Comparison of ENCODE assay signal across 23 cellular contexts in the genomic region with DNA sequence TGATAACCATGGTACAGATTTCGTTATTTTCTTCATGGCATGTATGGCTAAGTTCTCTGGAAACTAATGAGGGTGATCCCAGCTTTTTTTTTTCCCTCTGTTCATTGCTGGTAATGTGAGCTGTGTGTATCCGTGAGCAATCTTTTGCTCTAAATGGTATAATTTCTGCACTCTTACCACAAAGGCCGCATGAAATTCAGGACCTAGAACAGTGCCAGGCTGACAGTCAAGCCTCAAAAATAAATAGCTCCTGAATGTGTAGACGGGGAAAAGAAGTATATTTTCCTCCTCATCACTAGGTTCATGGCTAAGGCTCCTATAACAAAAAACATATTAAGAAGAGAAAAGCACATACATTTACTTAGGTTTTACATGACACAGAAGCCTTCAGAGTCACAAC.
"Had no signal": no experiment of that assay in that cellular context is flagged by ENCODE, and none has a peak within 500 bp of the region (broad histone marks: within the 10 kb centered on the region; RNA-seq: fewer than 3 reads in every experiment).

No MANE protein-coding gene starts in this region.

- H3K4me3 ChIP-seq: SK-N-MC had no signal

- DNase-seq: activated CD4-positive, alpha-beta T cell treated with anti-CD3 and anti-CD28 coated beads for 36 hours; activated CD8-positive, alpha-beta memory T cell treated with anti-CD3 and anti-CD28 coated beads, Interleukin-2, amount 50 U/mL, for 4 hours; activated CD8-positive, alpha-beta T cell treated with anti-CD3 and anti-CD28 coated beads for 36 hours; activated gamma-delta T cell treated with Interleukin-2 at 50 U/mL for 16 hours; activated naive CD4-positive, alpha-beta T cell treated with anti-CD3 and anti-CD28 coated beads, Interleukin-2, amount 10 ng/mL, durations not matched to agents 7 days and 5 days; activated naive CD8-positive, alpha-beta T cell treated with anti-CD3 and anti-CD28 coated beads for 36 hours; activated T-cell treated with anti-CD3 and anti-CD28 coated beads, Interleukin-2, amount 50 U/mL, for 72 hours; cerebellar nuclear complex; Karpas-422; NCI-H1048; NCI-H1436; NCI-H1694 treated with DMSO at 0.1 percent for 48 hours; NCI-H510A treated with DMSO at 0.1 percent for 48 hours; NCI-H69; NK-92 treated with Interleukin-12 subunit alpha and Interleukin-12 subunit beta, amount 100 ng/mL, for 24 hours; OCI-M1; RPMI8226; T-cell; T-helper 2 cell; T1000 had no signal

- H3K27ac ChIP-seq: SK-N-MC, VCaP had no signal

- ATAC-seq: activated CD4-positive, alpha-beta T cell treated with anti-CD3 and anti-CD28 coated beads for 36 hours; activated CD8-positive, alpha-beta T cell treated with anti-CD3 and anti-CD28 coated beads for 36 hours; activated T-cell treated with anti-CD3 and anti-CD28 coated beads, Interleukin-2, amount 50 U/mL, for 72 hours; Panc1; T-cell had no signal
